Comparison of ENCODE assay signal across 8 cellular contexts in the genomic region with DNA sequence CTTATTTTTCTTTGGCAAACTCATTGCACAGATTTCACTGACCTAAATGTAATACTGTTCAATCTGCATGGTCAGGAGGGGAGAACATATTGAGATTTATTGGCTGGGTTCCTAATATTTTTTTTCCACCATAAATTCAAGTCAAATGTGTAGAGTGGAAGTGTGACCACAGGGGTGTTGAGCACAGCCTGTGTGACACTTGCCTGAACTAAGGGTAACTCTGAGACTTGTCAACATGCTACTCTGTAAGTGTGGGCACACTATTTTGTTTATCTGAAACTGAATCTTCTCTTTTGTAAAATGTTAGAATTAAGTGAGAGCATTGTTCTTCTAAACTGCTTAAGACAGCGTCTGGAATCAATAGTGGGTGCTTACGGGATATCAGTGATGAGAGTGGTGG.
"Had no signal": no experiment of that assay in that cellular context is flagged by ENCODE, and none has a peak within 500 bp of the region (broad histone marks: within the 10 kb centered on the region; RNA-seq: fewer than 3 reads in every experiment).

No MANE protein-coding gene starts in this region.

- H3K27ac Mint-ChIP-seq: H9, HFFc6 had no signal

- H3K27ac ChIP-seq: GM23248 had no signal

- ATAC-seq: HCT116 had no signal

- H2AFZ ChIP-seq: GM23248 had no signal

- H3K4me3 ChIP-seq: GM23248, HAP-1 had no signal

- DNase-seq: GM23248, GOT3, H7, H9, HCEC 1CT, HFFc6 had no signal

- H3K4me3 Mint-ChIP-seq: H9, HFFc6 had no signal

- H3K4me1 ChIP-seq: HAP-1 had no signal

- H3K9me3 Mint-ChIP-seq: H9 had no signal

- H3K36me3 ChIP-seq: HAP-1 had no signal
